24 cellular contexts compared by ENCODE assay signal in the genomic region with DNA sequence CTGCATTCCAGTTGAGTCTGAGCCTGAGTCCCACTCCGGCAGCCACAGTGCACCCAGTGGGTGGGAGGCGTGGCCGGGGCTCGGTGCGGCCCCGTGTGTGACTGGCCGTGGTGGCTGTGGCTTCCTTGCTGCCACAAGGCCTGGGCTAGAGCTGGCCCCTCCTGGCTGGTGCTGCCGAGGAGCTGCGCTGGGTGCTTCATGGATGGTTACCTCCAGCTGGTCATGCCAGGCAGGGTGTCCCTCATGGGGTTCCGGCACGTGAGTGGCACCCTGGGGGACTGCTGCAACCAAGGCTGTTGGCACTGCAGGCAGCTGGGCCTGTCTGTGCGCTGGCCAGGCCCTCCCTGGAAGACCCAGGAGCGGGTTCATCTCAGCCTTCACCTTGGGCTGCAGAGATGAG.
"Had no signal": no experiment of that assay in that cellular context is flagged by ENCODE, and none has a peak within 500 bp of the region (broad histone marks: within the 10 kb centered on the region; RNA-seq: fewer than 3 reads in every experiment).

No MANE protein-coding gene starts in this region.

- H2AFZ ChIP-seq: hepatocyte, parathyroid adenoma had no signal

- FAIRE-seq: endothelial cell of umbilical vein, islet of Langerhans, small intestine had no signal

- H3K27me3 ChIP-seq: hepatocyte, right lobe of liver, transverse colon, upper lobe of right lung, uterus had no signal

- DNase-seq: dermis blood vessel endothelial cell; effector memory CD4-positive, alpha-beta T cell; foreskin keratinocyte; heart left ventricle; left cardiac atrium; mesenchymal stem cell; mucosa of descending colon; naive B cell; right lobe of liver; small intestine; stimulated activated CD4-positive, alpha-beta T cell treated with anti-CD3 and anti-CD28 coated beads, Interleukin-15, amount 100 ng/mL, for 24 hours; stimulated activated CD4-positive, alpha-beta T cell treated with anti-CD3 and anti-CD28 coated beads, Interleukin-2, amount 100 ng/mL, for 48 hours; stimulated activated naive B cell treated with anti-CD40 and anti-IgM and Interleukin-4, amounts not matched to agents 10 μg/mL and 1 μg/mL and 100 μg/mL, for 72 hours; transverse colon; upper lobe of right lung; uterus had no signal

- H3K4me1 ChIP-seq: esophagus muscularis mucosa, foreskin keratinocyte, gastroesophageal sphincter, heart left ventricle, parathyroid adenoma, right lobe of liver, upper lobe of right lung, uterus had no signal

- H3K36me3 ChIP-seq: esophagus muscularis mucosa, gastroesophageal sphincter, heart left ventricle, left lung, right lobe of liver, thoracic aorta, transverse colon, upper lobe of right lung, uterus had no signal

- H3K9ac ChIP-seq: parathyroid adenoma had no signal

- H3K27ac ChIP-seq: esophagus muscularis mucosa, foreskin keratinocyte, gastroesophageal sphincter, heart left ventricle, hepatocyte, left lung, parathyroid adenoma, right lobe of liver, thoracic aorta, transverse colon, upper lobe of right lung, uterus had no signal

- H3K4me3 ChIP-seq: esophagus muscularis mucosa, gastroesophageal sphincter, heart left ventricle, hepatocyte, left lung, mucosa of descending colon, right lobe of liver, thoracic aorta, transverse colon, upper lobe of right lung, uterus had no signal

- H3K9me3 ChIP-seq: esophagus muscularis mucosa, gastroesophageal sphincter, heart left ventricle, left lung, mucosa of descending colon, right lobe of liver, thoracic aorta, transverse colon, upper lobe of right lung, uterus had no signal

- ATAC-seq: foreskin keratinocyte; gastroesophageal sphincter; heart left ventricle; left cardiac atrium; left lung; mucosa of descending colon; right lobe of liver; stimulated activated naive B cell treated with anti-CD40 and anti-IgM and Interleukin-4, amounts not matched to agents 10 μg/mL and 1 μg/mL and 100 μg/mL, for 72 hours; upper lobe of right lung had no signal

- H3K4me2 ChIP-seq: hepatocyte had no signal

- H3K79me2 ChIP-seq: hepatocyte, parathyroid adenoma had no signal
